In the genomic region with DNA sequence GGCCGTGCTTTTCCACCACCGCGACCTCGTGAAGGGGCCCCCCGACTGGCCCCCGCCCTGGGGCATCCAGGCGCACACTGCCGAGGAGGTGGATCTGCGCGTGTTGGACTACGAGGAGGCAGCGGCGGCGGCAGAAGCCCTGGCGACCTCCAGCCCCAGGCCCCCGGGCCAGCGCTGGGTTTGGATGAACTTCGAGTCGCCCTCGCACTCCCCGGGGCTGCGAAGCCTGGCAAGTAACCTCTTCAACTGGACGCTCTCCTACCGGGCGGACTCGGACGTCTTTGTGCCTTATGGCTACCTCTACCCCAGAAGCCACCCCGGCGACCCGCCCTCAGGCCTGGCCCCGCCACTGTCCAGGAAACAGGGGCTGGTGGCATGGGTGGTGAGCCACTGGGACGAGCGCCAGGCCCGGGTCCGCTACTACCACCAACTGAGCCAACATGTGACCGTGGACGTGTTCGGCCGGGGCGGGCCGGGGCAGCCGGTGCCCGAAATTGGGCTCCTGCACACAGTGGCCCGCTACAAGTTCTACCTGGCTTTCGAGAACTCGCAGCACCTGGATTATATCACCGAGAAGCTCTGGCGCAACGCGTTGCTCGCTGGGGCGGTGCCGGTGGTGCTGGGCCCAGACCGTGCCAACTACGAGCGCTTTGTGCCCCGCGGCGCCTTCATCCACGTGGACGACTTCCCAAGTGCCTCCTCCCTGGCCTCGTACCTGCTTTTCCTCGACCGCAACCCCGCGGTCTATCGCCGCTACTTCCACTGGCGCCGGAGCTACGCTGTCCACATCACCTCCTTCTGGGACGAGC, we compare ENCODE assay signal across 8 cellular contexts. TPM values are rescaled to one million over a fixed set of nuclear protein-coding genes. Genes with fewer than 3 reads are reported as not detected.
A peak's percentile ranks its signal among the peaks of the same experiment; 100 is the strongest.
DNase-seq lines count a peak whose midpoint lies in the region; ATAC-seq and TF ChIP-seq lines count a peak whose summit lies in the region.

No MANE protein-coding gene starts in this region.

- no peak overlapping the region for H2BK5ac ChIP-seq in mesendoderm (ENCODE audit: low read length)

- H3K27ac ChIP-seq in C4-2B = peak overlapping the region; percentile 63; the same call in 1 of the 2 replicates
- H3K27ac ChIP-seq in mesendoderm (ENCODE audit: low read depth, low read length) = no peak overlapping the region
- peak overlapping the region; percentile 99 for H3K27ac ChIP-seq in upper lobe of right lung

- peak overlapping the region; percentile 99 for H3K56ac ChIP-seq in mesendoderm (ENCODE audit: low read length)

- H3K4me3 Mint-ChIP-seq in dendritic cell treated with granulocyte-macrophage colony-stimulating factor and Interleukin-4, amounts not matched to agents 40 ng/mL and 50 ng/mL, for 4 days = peak overlapping the region; percentile 93

- H3K4me2 ChIP-seq in mesendoderm (ENCODE audit: low read length) = peak overlapping the region; percentile 73

- no peak overlapping the region for H4K8ac ChIP-seq in mesendoderm (ENCODE audit: low read depth, low read length)

- intact Hi-C loops in dendritic cell treated with granulocyte-macrophage colony-stimulating factor and Interleukin-4, amounts not matched to agents 40 ng/mL and 50 ng/mL, for 4 days (cut with micrococcal nuclease) = loop anchor here (5.0 kb wide), 2 partner anchors 37 to 1018 kb away; no protein-coding TSS in a partner anchor
- intact Hi-C loops in upper lobe of right lung (cut with DNase I) = no loop called here

- peaks cover 26% of the 10 kb centered on the region for H3K36me3 ChIP-seq in MG63
- H3K36me3 ChIP-seq in mesendoderm (ENCODE audit: control insufficient read depth, insufficient read depth, low read length) = no peaks in the 10 kb centered on the region
- H3K36me3 ChIP-seq in upper lobe of right lung = no peaks in the 10 kb centered on the region

- H3K27ac Mint-ChIP-seq in dendritic cell treated with granulocyte-macrophage colony-stimulating factor and Interleukin-4, amounts not matched to agents 40 ng/mL and 50 ng/mL, for 4 days = peak overlapping the region; percentile 98

- peak overlapping the region; percentile 48 for H3K23ac ChIP-seq in mesendoderm (ENCODE audit: low read length)

- H3K4me3 ChIP-seq in MG63 = peak overlapping the region; percentile 82
- H3K4me3 ChIP-seq in mesendoderm (ENCODE audit: low read length) = peak overlapping the region; percentile 48
- H3K4me3 ChIP-seq in upper lobe of right lung = peak overlapping the region; percentile 75

- H3K4ac ChIP-seq in mesendoderm (ENCODE audit: low read depth, low read length) = no peak overlapping the region

- DNase-seq in MG63 (peak; percentile 65), mesendoderm (peak; percentile 49), upper lobe of right lung (peak; percentile 70), NCI-H187 (lab: John Stamatoyannopoulos, UW) (no peak), GM13977 (ENCODE audit: low spot score) (no peak)

- H3K18ac ChIP-seq in mesendoderm (ENCODE audit: low read length) = peak overlapping the region; percentile 9

- TF ChIP-seq CTCF in C4-2B (conservative IDR thresholded peaks at IDR 0.05) = no peak
- no peak for TF ChIP-seq CTCF in upper lobe of right lung (IDR thresholded peaks at IDR 0.05)
- TF ChIP-seq CTCF in GM13977 (IDR thresholded peaks at IDR 0.05; ENCODE audit: extremely low read depth, insufficient read depth, missing control alignments) = no peak

- no peaks in the 10 kb centered on the region for H3K4me1 ChIP-seq in mesendoderm (ENCODE audit: control insufficient read depth, low read depth, low read length)
- peaks cover 37% of the 10 kb centered on the region for H3K4me1 ChIP-seq in upper lobe of right lung

- H3K79me1 ChIP-seq in mesendoderm (ENCODE audit: low read length) = no peaks in the 10 kb centered on the region

- H3K27me3 ChIP-seq in MG63 (no peaks in the 10 kb centered on the region), mesendoderm (ENCODE audit: insufficient read depth, low read length, poor library complexity) (no peaks in the 10 kb centered on the region), upper lobe of right lung (no peaks in the 10 kb centered on the region)

- no peak overlapping the region for H2BK120ac ChIP-seq in mesendoderm (ENCODE audit: low read depth, low read length)

- H3K4me1 Mint-ChIP-seq in dendritic cell treated with granulocyte-macrophage colony-stimulating factor and Interleukin-4, amounts not matched to agents 40 ng/mL and 50 ng/mL, for 4 days (ENCODE audit: low read depth) = peaks cover 53% of the 10 kb centered on the region

- H2BK15ac ChIP-seq in mesendoderm (replicated peaks; ENCODE audit: low read depth) = no peak overlapping the region

- WGBS in mesendoderm (ENCODE audit: extremely low coverage, insufficient coverage, low lambda C conversion rate) = no CpG with 5 or more reads among the region's 72 CpGs

- ATAC-seq in upper lobe of right lung (no peak), HG03354 (IDR thresholded peaks at IDR 0.05; ENCODE audit: poor library complexity, severe bottlenecking, unreplicated experiment) (no peak)

- H3K9me3 Mint-ChIP-seq in dendritic cell treated with granulocyte-macrophage colony-stimulating factor and Interleukin-4, amounts not matched to agents 40 ng/mL and 50 ng/mL, for 4 days = no peaks in the 10 kb centered on the region

- no peak overlapping the region for H4K5ac ChIP-seq in mesendoderm (ENCODE audit: low read length)

- no peak overlapping the region for H2AK5ac ChIP-seq in mesendoderm (ENCODE audit: low read length)

- peaks cover 23% of the 10 kb centered on the region for H3K36me3 Mint-ChIP-seq in dendritic cell treated with granulocyte-macrophage colony-stimulating factor and Interleukin-4, amounts not matched to agents 40 ng/mL and 50 ng/mL, for 4 days (ENCODE audit: low read depth)

- no peaks in the 10 kb centered on the region for H3K79me2 ChIP-seq in mesendoderm (ENCODE audit: control insufficient read depth, insufficient read depth, low read length)

- in situ Hi-C loops in GM13977 (cut with MboI; ENCODE audit: low pct_unique_long_range_greater_than_20kb, low sequenced_read_pairs, unreplicated experiment) = no loop called here

- no peaks in the 10 kb centered on the region for H3K9me3 ChIP-seq in MG63
- H3K9me3 ChIP-seq in upper lobe of right lung = no peaks in the 10 kb centered on the region

- no peaks in the 10 kb centered on the region for H3K27me3 Mint-ChIP-seq in dendritic cell treated with granulocyte-macrophage colony-stimulating factor and Interleukin-4, amounts not matched to agents 40 ng/mL and 50 ng/mL, for 4 days

- H3K9ac ChIP-seq in mesendoderm (ENCODE audit: low read length) = peak overlapping the region; percentile 83

RNA-seq across cellular contexts. Expression of gene FUT4, which starts 1.3 kb away (rescaled TPM):
- total RNA-seq in MG63 (2014; rRNA removed; shearing (Covaris generic); ENCODE audit: low replicate concordance) = 4.6 and 9.4 TPM in 2 replicates
- 6.3 TPM for polyA plus RNA-seq in mesendoderm (2013, experiment 1 of 2)
- 6.4 TPM for polyA plus RNA-seq in mesendoderm (2013, experiment 2 of 2)
- total RNA-seq in upper lobe of right lung = 6.0 TPM

RNA-seq across cellular contexts. Expression of gene PIWIL4, which starts 22.1 kb away (rescaled TPM):
- total RNA-seq in MG63 (2014; rRNA removed; shearing (Covaris generic); ENCODE audit: low replicate concordance) = 0.20 TPM in 1 of 2 replicates, not detected in the other
- polyA plus RNA-seq in mesendoderm (2013, experiment 1 of 2) = 0.13 TPM
- polyA plus RNA-seq in mesendoderm (2013, experiment 2 of 2) = 0.21 TPM
- 2.9 TPM for total RNA-seq in upper lobe of right lung

RNA-seq across cellular contexts. Expression of gene C11orf97, which starts 32.8 kb away (rescaled TPM):
- not detected in 2 replicates for total RNA-seq in MG63 (2014; rRNA removed; shearing (Covaris generic); ENCODE audit: low replicate concordance)
- not detected for polyA plus RNA-seq in mesendoderm (2013, experiment 1 of 2)
- polyA plus RNA-seq in mesendoderm (2013, experiment 2 of 2) = not detected
- not detected for total RNA-seq in upper lobe of right lung

RNA-seq across cellular contexts. Expression of gene ANKRD49, which starts 51.3 kb away (rescaled TPM):
- total RNA-seq in MG63 (2014; rRNA removed; shearing (Covaris generic); ENCODE audit: low replicate concordance) = 11.3 and 24.2 TPM in 2 replicates
- 20.7 TPM for polyA plus RNA-seq in mesendoderm (2013, experiment 1 of 2)
- 21.0 TPM for polyA plus RNA-seq in mesendoderm (2013, experiment 2 of 2)
- total RNA-seq in upper lobe of right lung = 16.6 TPM

RNA-seq across cellular contexts. Expression of gene MRE11, which starts 51.4 kb away (rescaled TPM):
- total RNA-seq in MG63 (2014; rRNA removed; shearing (Covaris generic); ENCODE audit: low replicate concordance) = 8.8 and 27.8 TPM in 2 replicates
- polyA plus RNA-seq in mesendoderm (2013, experiment 1 of 2) = 17.0 TPM
- polyA plus RNA-seq in mesendoderm (2013, experiment 2 of 2) = 15.8 TPM
- total RNA-seq in upper lobe of right lung = 17.4 TPM

Comparison
In these comparisons a context has a peak if more than half of its experiments do, and no peak if none do; other contexts are left out.
1. DNase-seq: peak in MG63 (single experiment), mesendoderm (single experiment) and upper lobe of right lung (single experiment); none in NCI-H187 (0 of 2) and GM13977 (single experiment).
2. Peak in every context shown above with its lines, with median percentiles within 50 percentile points of each other: H3K4me3 ChIP-seq.